ENCODE assay signal across 25 cellular contexts in genomic region chr5:180159756-180160155, GRCh38. TPM values are rescaled to one million over a fixed set of nuclear protein-coding genes. Genes with fewer than 3 reads are reported as not detected.
DNase-seq lines count a peak whose midpoint lies in the region; ATAC-seq and TF ChIP-seq lines count a peak whose summit lies in the region.
"Had no signal": no experiment of that assay in that cellular context is flagged by ENCODE, and none has a peak within 500 bp of the region (broad histone marks: within the 10 kb centered on the region; RNA-seq: fewer than 3 reads in every experiment).

No MANE protein-coding gene starts in this region.

- no peaks in the 10 kb centered on the region for H3K36me3 Mint-ChIP-seq in activated CD8-positive, alpha-beta memory T cell treated with anti-CD3 and anti-CD28 coated beads, Interleukin-2, amount 10 ng/mL, durations not matched to agents 7 days and 5 days
- no peaks in the 10 kb centered on the region for H3K36me3 Mint-ChIP-seq in type B pancreatic cell
- H3K36me3 Mint-ChIP-seq: T-cell had no signal

- H3K4me1 ChIP-seq in breast epithelium: no peaks in the 10 kb centered on the region
- H3K4me1 ChIP-seq: body of pancreas, SJSA1, upper lobe of left lung had no signal

- peak; percentile 14 for DNase-seq in activated CD8-positive, alpha-beta memory T cell treated with anti-CD3 and anti-CD28 coated beads, Interleukin-2, amount 10 ng/mL, durations not matched to agents 7 days and 5 days
- no peak for DNase-seq in activated CD8-positive, alpha-beta memory T cell treated with anti-CD3 and anti-CD28 coated beads, Interleukin-2, amount 50 U/mL, for 48 hours
- DNase-seq in breast epithelium (ENCODE audit: low spot score in 2 of 2): peak; percentile 11 to 38
- peak; percentile 6 to 57 for DNase-seq in lower leg skin (ENCODE audit: low spot score in 2 of 2)
- peak; percentile 37 for DNase-seq in type B pancreatic cell (ENCODE audit: extremely low spot score, unreplicated experiment)
- DNase-seq in HuH-7.5 (ENCODE audit: low spot score): no peak
- DNase-seq in COR-L47 (lab: John Stamatoyannopoulos, UW): no peak
- no peak for DNase-seq in activated CD4-positive, alpha-beta T cell treated with anti-CD3 and anti-CD28 coated beads for 4 hours
- DNase-seq: activated CD8-positive, alpha-beta T cell treated with anti-CD3 and anti-CD28 coated beads, Interleukin-2, amount 10 ng/mL, durations not matched to agents 7 days and 5 days; activated gamma-delta T cell treated with Interleukin-2 at 50 U/mL for 16 hours; activated naive CD8-positive, alpha-beta T cell treated with anti-CD3 and anti-CD28 coated beads, Interleukin-2, amount 50 U/mL, for 24 hours; activated T-cell treated with anti-CD3 and anti-CD28 coated beads, Interleukin-2, amount 50 U/mL, for 24 hours; AML-193; body of pancreas; DMS79 treated with DMSO at 0.1 percent for 48 hours; effector memory CD8-positive, alpha-beta T cell; hypothalamus; mucosa of descending colon; NCI-H2081; NCI-H446; stimulated activated CD8-positive, alpha-beta memory T cell treated with anti-CD3 and anti-CD28 coated beads, Interleukin-4, amount 100 ng/mL, for 48 hours; T-cell; upper lobe of left lung had no signal

- no peaks in the 10 kb centered on the region for H3K27me3 ChIP-seq in breast epithelium
- H3K27me3 ChIP-seq: body of pancreas, SJSA1, upper lobe of left lung had no signal

- peaks cover 0 to 5% of the 10 kb centered on the region in 2 donors for H3K9me3 ChIP-seq in breast epithelium
- H3K9me3 ChIP-seq: body of pancreas, mucosa of descending colon, SJSA1, upper lobe of left lung had no signal

- TF ChIP-seq CTCF in breast epithelium (IDR thresholded peaks at IDR 0.05): no peak
- no peak for TF ChIP-seq CTCF in lower leg skin (IDR thresholded peaks at IDR 0.05)
- no peak for TF ChIP-seq CTCF in type B pancreatic cell (conservative IDR thresholded peaks at IDR 0.05)

- intact Hi-C loops in breast epithelium (cut with DNase I; ENCODE audit: low total_unique reads) (no loop called here), lower leg skin (cut with DNase I; ENCODE audit: low total_unique reads) (no loop called here)

- CTCF ChIA-PET in activated CD8-positive, alpha-beta memory T cell treated with anti-CD3 and anti-CD28 coated beads, Interleukin-2, amount 10 ng/mL, durations not matched to agents 7 days and 5 days (lab: Charles Lee): no interaction called here

- H3K27ac ChIP-seq in breast epithelium: no peak overlapping the region
- H3K27ac ChIP-seq: body of pancreas, SJSA1, upper lobe of left lung had no signal

- H3K9me3 Mint-ChIP-seq in activated CD8-positive, alpha-beta memory T cell treated with anti-CD3 and anti-CD28 coated beads, Interleukin-2, amount 10 ng/mL, durations not matched to agents 7 days and 5 days (ENCODE audit: low read depth): no peaks in the 10 kb centered on the region
- no peaks in the 10 kb centered on the region for H3K9me3 Mint-ChIP-seq in type B pancreatic cell
- H3K9me3 Mint-ChIP-seq: activated naive CD8-positive, alpha-beta T cell treated with anti-CD3 and anti-CD28 coated beads, Interleukin-2, amount 50 U/mL, for 24 hours; effector memory CD8-positive, alpha-beta T cell had no signal

- TF ChIP-seq POLR2A in breast epithelium (IDR thresholded peaks at IDR 0.05) (no peak), lower leg skin (IDR thresholded peaks at IDR 0.05) (no peak)

- H3K4me3 ChIP-seq in breast epithelium (no peak overlapping the region), lower leg skin (ENCODE audit: low read depth, poor library complexity, severe bottlenecking) (no peak overlapping the region)
- H3K4me3 ChIP-seq: body of pancreas, mucosa of descending colon, SJSA1, upper lobe of left lung had no signal

- no peaks in the 10 kb centered on the region for H3K4me1 Mint-ChIP-seq in activated CD8-positive, alpha-beta memory T cell treated with anti-CD3 and anti-CD28 coated beads, Interleukin-2, amount 10 ng/mL, durations not matched to agents 7 days and 5 days
- no peaks in the 10 kb centered on the region for H3K4me1 Mint-ChIP-seq in type B pancreatic cell (ENCODE audit: unreplicated experiment)
- H3K4me1 Mint-ChIP-seq: activated naive CD8-positive, alpha-beta T cell treated with anti-CD3 and anti-CD28 coated beads, Interleukin-2, amount 50 U/mL, for 24 hours had no signal

- H3K36me3 ChIP-seq in breast epithelium: no peaks in the 10 kb centered on the region
- H3K36me3 ChIP-seq: SJSA1, upper lobe of left lung had no signal

- H3K27ac Mint-ChIP-seq in activated CD8-positive, alpha-beta memory T cell treated with anti-CD3 and anti-CD28 coated beads, Interleukin-2, amount 10 ng/mL, durations not matched to agents 7 days and 5 days: no peak overlapping the region
- no peak overlapping the region for H3K27ac Mint-ChIP-seq in type B pancreatic cell
- H3K27ac Mint-ChIP-seq: activated CD8-positive, alpha-beta T cell treated with anti-CD3 and anti-CD28 coated beads, Interleukin-2, amount 10 ng/mL, durations not matched to agents 7 days and 5 days; activated naive CD8-positive, alpha-beta T cell treated with anti-CD3 and anti-CD28 coated beads, Interleukin-2, amount 50 U/mL, for 24 hours; activated T-cell treated with anti-CD3 and anti-CD28 coated beads, Interleukin-2, amount 50 U/mL, for 24 hours; effector memory CD8-positive, alpha-beta T cell; T-cell had no signal

- H3K4me3 Mint-ChIP-seq in activated CD8-positive, alpha-beta memory T cell treated with anti-CD3 and anti-CD28 coated beads, Interleukin-2, amount 10 ng/mL, durations not matched to agents 7 days and 5 days: no peak overlapping the region
- no peak overlapping the region for H3K4me3 Mint-ChIP-seq in type B pancreatic cell
- H3K4me3 Mint-ChIP-seq: activated CD8-positive, alpha-beta T cell treated with anti-CD3 and anti-CD28 coated beads, Interleukin-2, amount 10 ng/mL, durations not matched to agents 7 days and 5 days; activated naive CD8-positive, alpha-beta T cell treated with anti-CD3 and anti-CD28 coated beads, Interleukin-2, amount 50 U/mL, for 24 hours; activated T-cell treated with anti-CD3 and anti-CD28 coated beads, Interleukin-2, amount 50 U/mL, for 24 hours; effector memory CD8-positive, alpha-beta T cell; T-cell had no signal

- ATAC-seq in activated CD8-positive, alpha-beta memory T cell treated with anti-CD3 and anti-CD28 coated beads, Interleukin-2, amount 10 ng/mL, durations not matched to agents 7 days and 5 days: no peak
- ATAC-seq: activated CD8-positive, alpha-beta T cell treated with anti-CD3 and anti-CD28 coated beads, Interleukin-2, amount 10 ng/mL, durations not matched to agents 7 days and 5 days; activated naive CD8-positive, alpha-beta T cell treated with anti-CD3 and anti-CD28 coated beads, Interleukin-2, amount 50 U/mL, for 24 hours; body of pancreas; effector memory CD8-positive, alpha-beta T cell; HepG2; mucosa of descending colon; T-cell had no signal

- 16 to 37% methylated on average over 8 of the region's 8 CpGs for WGBS in lower leg skin, 2 donors

- peaks cover 22% of the 10 kb centered on the region for H3K27me3 Mint-ChIP-seq in activated CD8-positive, alpha-beta memory T cell treated with anti-CD3 and anti-CD28 coated beads, Interleukin-2, amount 10 ng/mL, durations not matched to agents 7 days and 5 days
- peaks cover 3% of the 10 kb centered on the region for H3K27me3 Mint-ChIP-seq in type B pancreatic cell

RNA-seq across cellular contexts. Expression of gene RASGEF1C, which starts 49.3 kb away (rescaled TPM):
- not detected for total RNA-seq in activated CD8-positive, alpha-beta memory T cell treated with anti-CD3 and anti-CD28 coated beads, Interleukin-2, amount 10 ng/mL, durations not matched to agents 7 days and 5 days
- under 1 TPM in 1 of 3 donors, not detected in 2; 0.73 TPM for total RNA-seq in breast epithelium
- total RNA-seq in lower leg skin: 1 to 10 TPM in 1 of 4 donors, under 1 TPM in 1, not detected in 2; 0.71 to 2.5 TPM
- 0.36 and 0.77 TPM in 2 replicates for total RNA-seq in type B pancreatic cell (ENCODE audit: low replicate concordance)
- total RNA-seq: activated CD8-positive, alpha-beta T cell treated with anti-CD3 and anti-CD28 coated beads, Interleukin-2, amount 10 ng/mL, durations not matched to agents 7 days and 5 days; body of pancreas; HepG2; SJSA1; T-cell; upper lobe of left lung had no signal

Comparison
In these comparisons a context has a peak if more than half of its experiments do, and no peak if none do; other contexts are left out.
1. DNase-seq: peak in activated CD8-positive, alpha-beta memory T cell treated with anti-CD3 and anti-CD28 coated beads, Interleukin-2, amount 10 ng/mL, durations not matched to agents 7 days and 5 days (single experiment), breast epithelium (2 of 2), lower leg skin (2 of 2) and type B pancreatic cell (single experiment); none in activated CD8-positive, alpha-beta memory T cell treated with anti-CD3 and anti-CD28 coated beads, Interleukin-2, amount 50 U/mL, for 48 hours (single experiment), HuH-7.5 (single experiment), COR-L47 (single experiment) and activated CD4-positive, alpha-beta T cell treated with anti-CD3 and anti-CD28 coated beads for 4 hours (0 of 2).